8 cellular contexts compared by ENCODE assay signal in genomic region chr2:54331095-54331835, GRCh38.
DNase-seq lines count a peak whose midpoint lies in the region; ATAC-seq and TF ChIP-seq lines count a peak whose summit lies in the region.

No MANE protein-coding gene starts in this region.

- H3K27me3 ChIP-seq in cardiac muscle cell (no peaks in the 10 kb centered on the region), Peyer's patch (no peaks in the 10 kb centered on the region), esophagus muscularis mucosa (no peaks in the 10 kb centered on the region)

- H3K36me3 Mint-ChIP-seq in progenitor cell of endocrine pancreas (ENCODE audit: insufficient read depth): no peaks in the 10 kb centered on the region

- H3K27ac ChIP-seq in cardiac muscle cell (peak overlapping the region; percentile 85), Peyer's patch (peak overlapping the region in 3 of 4 donors; percentile 68 to 78 (median 78)), esophagus muscularis mucosa (replicated peaks in 1 of 4) (peak overlapping the region; percentile 83 to 97 (median 92))

- intact Hi-C loops in Right ventricle myocardium superior (cut with DNase I) (no loop called here), esophagus muscularis mucosa (cut with DNase I) (loop anchor here (5.0 to 10.0 kb wide), 3 partner anchors 104 to 371 kb away; no protein-coding TSS in a partner anchor)

- H3K4me1 ChIP-seq in cardiac muscle cell (ENCODE audit: low read depth) (peaks cover 6% of the 10 kb centered on the region), Peyer's patch (peaks cover 0 to 8% (median 4%) of the 10 kb centered on the region in 4 donors), esophagus muscularis mucosa (peaks cover 15 to 29% (median 20%) of the 10 kb centered on the region in 4 donors)

- no peaks in the 10 kb centered on the region for H3K9me3 Mint-ChIP-seq in progenitor cell of endocrine pancreas (ENCODE audit: low read depth)

- peak overlapping the region; percentile 70 for H3K27ac Mint-ChIP-seq in progenitor cell of endocrine pancreas

- H3K9me3 ChIP-seq in cardiac muscle cell (ENCODE audit: low read depth) (no peaks in the 10 kb centered on the region), Peyer's patch (no peaks in the 10 kb centered on the region), esophagus muscularis mucosa (no peaks in the 10 kb centered on the region)

- TF ChIP-seq EP300 in esophagus muscularis mucosa (IDR thresholded peaks at IDR 0.05): no peak

- no peaks in the 10 kb centered on the region for H3K36me3 ChIP-seq in cardiac muscle cell
- no peaks in the 10 kb centered on the region for H3K36me3 ChIP-seq in Peyer's patch
- no peaks in the 10 kb centered on the region for H3K36me3 ChIP-seq in esophagus muscularis mucosa

- TF ChIP-seq POLR2A in Peyer's patch (IDR thresholded peaks at IDR 0.05) (no peak), esophagus muscularis mucosa (IDR thresholded peaks at IDR 0.05; ENCODE audit: low read depth) (no peak)

- peaks cover 18% of the 10 kb centered on the region for H3K4me1 Mint-ChIP-seq in progenitor cell of endocrine pancreas (ENCODE audit: low read depth)

- DNase-seq in cardiac muscle cell (ENCODE audit: low read depth in 1 of 2, low spot score in 1 of 2) (no peak), Right ventricle myocardium superior (no peak), Peyer's patch (no peak), esophagus muscularis mucosa (ENCODE audit: extremely low spot score) (no peak), progenitor cell of endocrine pancreas (ENCODE audit: low spot score, unreplicated experiment) (no peak), EL (no peak), superior temporal gyrus (ENCODE audit: extremely low spot score) (no peak)

- H3K4me3 Mint-ChIP-seq in progenitor cell of endocrine pancreas (ENCODE audit: low read depth): peak overlapping the region; percentile 83

- 51% methylated on average over 14 of the region's 14 CpGs for WGBS in esophagus muscularis mucosa

- ATAC-seq in Right ventricle myocardium superior (ENCODE audit: poor library complexity) (no peak), GM21515 (IDR thresholded peaks at IDR 0.05; ENCODE audit: unreplicated experiment) (no peak)

- H3K27me3 Mint-ChIP-seq in progenitor cell of endocrine pancreas: peaks cover 23% of the 10 kb centered on the region

- TF ChIP-seq CTCF in cardiac muscle cell (IDR thresholded peaks at IDR 0.05; ENCODE audit: low read depth, low read length): no peak
- TF ChIP-seq CTCF in Peyer's patch (IDR thresholded peaks at IDR 0.05): no peak
- TF ChIP-seq CTCF in esophagus muscularis mucosa (IDR thresholded peaks at IDR 0.05): no peak
- TF ChIP-seq CTCF in progenitor cell of endocrine pancreas (IDR thresholded peaks at IDR 0.05; ENCODE audit: unreplicated experiment): no peak

- peak overlapping the region; percentile 37 for H3K4me3 ChIP-seq in cardiac muscle cell
- H3K4me3 ChIP-seq in Peyer's patch: peak overlapping the region; percentile 35 to 63 (median 52)
- peak overlapping the region; percentile 57 to 75 (median 68) for H3K4me3 ChIP-seq in esophagus muscularis mucosa
